In the genomic region with DNA sequence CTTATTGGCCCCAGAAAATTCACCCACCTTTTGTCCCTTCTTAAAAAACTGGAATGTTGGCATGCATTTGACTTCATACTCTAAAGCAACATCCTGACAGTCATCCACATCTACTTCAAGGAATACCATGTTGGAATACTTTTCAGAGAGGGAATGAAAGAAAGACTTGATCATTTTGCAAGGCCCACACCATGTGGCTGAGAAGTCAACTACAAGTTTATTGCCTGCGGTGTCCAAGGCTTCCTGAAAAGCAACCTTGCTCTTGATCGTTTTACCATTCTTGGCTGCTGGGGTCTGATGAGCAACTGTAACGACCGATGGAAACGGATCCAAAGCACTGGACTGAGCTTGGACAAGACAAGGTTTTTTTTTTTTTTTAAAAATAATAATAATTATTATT, we compare ENCODE assay signal across 23 cellular contexts. TPM values are rescaled to one million over a fixed set of nuclear protein-coding genes. Genes with fewer than 3 reads are reported as not detected.
DNase-seq lines count a peak whose midpoint lies in the region; ATAC-seq, FAIRE-seq and TF ChIP-seq lines count a peak whose summit lies in the region.
"Had no signal": no experiment of that assay in that cellular context is flagged by ENCODE, and none has a peak within 500 bp of the region (broad histone marks: within the 10 kb centered on the region; RNA-seq: fewer than 3 reads in every experiment).

No MANE protein-coding gene starts in this region.

- H3K36me3 ChIP-seq in HepG2 (replicated peaks in 1 of 2; ENCODE audit: control insufficient read depth in 1 of 2, insufficient read depth in 2 of 2, low read length in 2 of 2) (no peaks in the 10 kb centered on the region), right lobe of liver (no peaks in the 10 kb centered on the region), endodermal cell (ENCODE audit: control insufficient read depth, insufficient read depth, low read length) (peaks cover 8% of the 10 kb centered on the region), trophoblast cell (ENCODE audit: control insufficient read depth in 1 of 2, insufficient read depth in 2 of 2, low read length in 2 of 2) (peaks cover 2 to 5% of the 10 kb centered on the region in 2 experiments), stomach (no peaks in the 10 kb centered on the region)
- H3K36me3 ChIP-seq: BE2C, HAP-1 had no signal

- peaks cover 29% of the 10 kb centered on the region for H3K4me1 Mint-ChIP-seq in endodermal cell

- no peak for TF ChIP-seq RAD21 in HepG2 (CRISPR knock-in tag; IDR thresholded peaks at IDR 0.05)

- DNase-seq in HepG2 (ENCODE audit: low spot score): no peak
- DNase-seq in right lobe of liver: no peak
- DNase-seq in endodermal cell: no peak
- DNase-seq in trophoblast cell: peak; percentile 59
- DNase-seq in SKM-1 (lab: John Stamatoyannopoulos, UW; ENCODE audit: unreplicated experiment): no peak
- no peak for DNase-seq in stomach
- DNase-seq: ACHN; AML-193; BE2C; Calu3; CD4-positive, alpha-beta memory T cell; COR-L47; DMS53; DMS79 treated with DMSO at 0.1 percent for 48 hours; GF-D8 had no signal

- intact Hi-C loops in HepG2 (cut with micrococcal nuclease; ENCODE audit: unreplicated experiment): no loop called here
- intact Hi-C loops in right lobe of liver (cut with DNase I): no loop called here
- intact Hi-C loops in stomach (cut with DNase I; ENCODE audit: low total_unique reads): no loop called here

- H2BK120ac ChIP-seq in trophoblast cell (ENCODE audit: insufficient read depth, low read length, poor library complexity): no peak overlapping the region

- H3K27ac ChIP-seq in HepG2 (ENCODE audit: extremely low read length, insufficient read depth, low read length): no peak overlapping the region
- H3K27ac ChIP-seq in right lobe of liver: no peak overlapping the region
- no peak overlapping the region for H3K27ac ChIP-seq in endodermal cell (ENCODE audit: low read depth, low read length)
- H3K27ac ChIP-seq in trophoblast cell (ENCODE audit: low read depth, low read length): no peak overlapping the region
- no peak overlapping the region for H3K27ac ChIP-seq in stomach
- H3K27ac ChIP-seq: 22Rv1; A549; BLaER1 treated with 17β-estradiol and CSF1 and Interleukin-3, amounts not matched to agents 10 nM and 100 nM had no signal

- no peaks in the 10 kb centered on the region for H4K20me1 ChIP-seq in HepG2 (ENCODE audit: insufficient read depth, low read length)

- no peaks in the 10 kb centered on the region for H3K9me3 Mint-ChIP-seq in endodermal cell
- H3K9me3 Mint-ChIP-seq: GM23338 had no signal

- no peak overlapping the region for H4K12ac ChIP-seq in trophoblast cell (ENCODE audit: low read depth, low read length)

- in situ Hi-C loops in HepG2 (cut with HindIII; ENCODE audit: extremely low pct_ligation_motif_present, low pct_unique_long_range_greater_than_20kb): no loop called here

- TF ChIP-seq CTCF in HepG2 (CRISPR knock-in tag; IDR thresholded peaks at IDR 0.05) (no peak), right lobe of liver (IDR thresholded peaks at IDR 0.05) (no peak), endodermal cell (conservative IDR thresholded peaks at IDR 0.05) (peak; percentile 26), stomach (IDR thresholded peaks at IDR 0.05) (no peak)

- H3K4me1 ChIP-seq in HepG2 (ENCODE audit: insufficient read depth, low read length) (peaks cover 34% of the 10 kb centered on the region), right lobe of liver (peaks cover 0 to 31% (median 11%) of the 10 kb centered on the region in 4 donors), endodermal cell (ENCODE audit: control insufficient read depth, insufficient read depth, low read length) (peaks cover 9% of the 10 kb centered on the region), trophoblast cell (ENCODE audit: control insufficient read depth in 1 of 2, insufficient read depth in 2 of 2, low read length in 2 of 2) (no peaks in the 10 kb centered on the region), stomach (peaks cover 18 to 75% (median 36%) of the 10 kb centered on the region in 4 donors)
- H3K4me1 ChIP-seq: HAP-1 had no signal

- TF ChIP-seq POLR2A in HepG2 (IDR thresholded peaks at IDR 0.05; ENCODE audit: insufficient read depth in 1 of 2, low read depth in 2 of 2, low read length in 2 of 2) (no peak), right lobe of liver (IDR thresholded peaks at IDR 0.05) (no peak), stomach (IDR thresholded peaks at IDR 0.05) (no peak)

- H2BK12ac ChIP-seq in trophoblast cell (ENCODE audit: low read length): no peak overlapping the region

- CTCF ChIA-PET in HepG2 (lab: Yijun Ruan, JAX; ENCODE audit: low intra/inter-chr PET ratio, low total read pairs): no interaction called here

- FAIRE-seq in HepG2 (lab: Jason Lieb, UNC): peak; percentile 23
- FAIRE-seq: A549, GM12892 had no signal

- no peak overlapping the region for H3K14ac ChIP-seq in trophoblast cell (ENCODE audit: low read length)

- no peaks in the 10 kb centered on the region for H3K79me1 ChIP-seq in trophoblast cell (ENCODE audit: low read length)

- H3K36me3 Mint-ChIP-seq in endodermal cell (ENCODE audit: low read depth): no peaks in the 10 kb centered on the region
- H3K36me3 Mint-ChIP-seq: CD14-positive monocyte had no signal

- H3K27me3 Mint-ChIP-seq in endodermal cell (ENCODE audit: insufficient read depth): no peaks in the 10 kb centered on the region
- H3K27me3 Mint-ChIP-seq: CD4-positive, alpha-beta memory T cell had no signal

- H3K4ac ChIP-seq in trophoblast cell (ENCODE audit: low read depth, low read length): no peak overlapping the region

- POLR2A ChIA-PET in HepG2 (lab: Yijun Ruan, JAX): no interaction called here

- H3K79me2 ChIP-seq in HepG2 (ENCODE audit: insufficient read depth, low read length) (peaks cover 24% of the 10 kb centered on the region), trophoblast cell (ENCODE audit: control insufficient read depth, insufficient read depth, low read length, poor library complexity) (peaks cover 2% of the 10 kb centered on the region)

- H3K23ac ChIP-seq in trophoblast cell (ENCODE audit: low read length): no peak overlapping the region

- no peak overlapping the region for H2AK5ac ChIP-seq in trophoblast cell (ENCODE audit: low read length)

- TF ChIP-seq EP300 in HepG2 (IDR thresholded peaks at IDR 0.05; ENCODE audit: low read depth in 2 of 2, low read length in 2 of 2) (no peak), HepG2 (CRISPR knock-in tag; IDR thresholded peaks at IDR 0.05; ENCODE audit: borderline replicate concordance) (no peak), stomach (IDR thresholded peaks at IDR 0.05) (no peak)

- H3K27me3 ChIP-seq in HepG2 (ENCODE audit: control insufficient read depth in 1 of 2, insufficient read depth in 2 of 2, low read length in 2 of 2) (no peaks in the 10 kb centered on the region; a peak in 1 of 5 replicates), right lobe of liver (no peaks in the 10 kb centered on the region), endodermal cell (ENCODE audit: control insufficient read depth, insufficient read depth, low read length, poor library complexity, severe bottlenecking) (no peaks in the 10 kb centered on the region), trophoblast cell (ENCODE audit: insufficient read depth, low read length) (no peaks in the 10 kb centered on the region), stomach (no peaks in the 10 kb centered on the region)
- H3K27me3 ChIP-seq: BE2C; BLaER1 treated with 17β-estradiol and CSF1 and Interleukin-3, amounts not matched to agents 10 nM and 100 nM had no signal

- no peak overlapping the region for H3K27ac Mint-ChIP-seq in endodermal cell
- H3K27ac Mint-ChIP-seq: GM23338 had no signal

- H3K4me3 ChIP-seq in HepG2 (replicated peaks in 1 of 3; ENCODE audit: insufficient read depth in 1 of 3, low read depth in 2 of 3, low read length in 3 of 3) (no peak overlapping the region), right lobe of liver (no peak overlapping the region), endodermal cell (ENCODE audit: low read length) (no peak overlapping the region), trophoblast cell (ENCODE audit: low read depth, low read length) (no peak overlapping the region), stomach (no peak overlapping the region)
- H3K4me3 ChIP-seq: A549; BLaER1 treated with 17β-estradiol and CSF1 and Interleukin-3, amounts not matched to agents 10 nM and 100 nM; GM23338; HAP-1 had no signal

- no peak overlapping the region for H4K91ac ChIP-seq in trophoblast cell (ENCODE audit: low read depth, low read length)

- H4K8ac ChIP-seq in trophoblast cell (ENCODE audit: low read depth, low read length): no peak overlapping the region

- H3K18ac ChIP-seq in trophoblast cell (ENCODE audit: low read length): no peak overlapping the region

- no peaks in the 10 kb centered on the region for H3K9me3 ChIP-seq in HepG2 (ENCODE audit: low read length)
- no peaks in the 10 kb centered on the region for H3K9me3 ChIP-seq in right lobe of liver
- no peaks in the 10 kb centered on the region for H3K9me3 ChIP-seq in endodermal cell (ENCODE audit: control insufficient read depth, low read length)
- H3K9me3 ChIP-seq in trophoblast cell (ENCODE audit: insufficient read depth, low read depth, low read length): no peaks in the 10 kb centered on the region
- H3K9me3 ChIP-seq in stomach: no peaks in the 10 kb centered on the region
- H3K9me3 ChIP-seq: A549, BE2C, HAP-1 had no signal

- ATAC-seq in HepG2 (no peak), right lobe of liver (no peak), GM19397 (IDR thresholded peaks at IDR 0.05; ENCODE audit: unreplicated experiment) (no peak)
- ATAC-seq: A549, GM23338 had no signal

- no TSS peak for BruUV-seq in HepG2 (replicated peaks; lab: Mats Ljungman, UMichigan)

- H3K4me3 Mint-ChIP-seq in endodermal cell: no peak overlapping the region
- H3K4me3 Mint-ChIP-seq: CD4-positive, alpha-beta memory T cell; GM23338 had no signal

- H2AFZ ChIP-seq in HepG2 (ENCODE audit: low read length) (no peak overlapping the region), trophoblast cell (ENCODE audit: insufficient read depth, low read length, poor library complexity) (no peak overlapping the region)
- H2AFZ ChIP-seq: GM23338 had no signal

- H3K9ac ChIP-seq in HepG2 (ENCODE audit: insufficient read depth, low read depth, low read length) (no peak overlapping the region), endodermal cell (ENCODE audit: extremely low read depth, low read length, poor library complexity, severe bottlenecking) (no peak overlapping the region), trophoblast cell (ENCODE audit: low read length) (no peak overlapping the region)
- H3K9ac ChIP-seq: BLaER1 treated with 17β-estradiol and CSF1 and Interleukin-3, amounts not matched to agents 10 nM and 100 nM had no signal

- H3K4me2 ChIP-seq in HepG2 (ENCODE audit: low read depth, low read length) (no peak overlapping the region), trophoblast cell (ENCODE audit: low read length) (no peak overlapping the region)
- H3K4me2 ChIP-seq: A549; BLaER1 treated with 17β-estradiol and CSF1 and Interleukin-3, amounts not matched to agents 10 nM and 100 nM; GM23338 had no signal

- no peak overlapping the region for H2BK5ac ChIP-seq in trophoblast cell (ENCODE audit: low read depth, low read length, poor library complexity)

- WGBS in HepG2 (ENCODE audit: low lambda C conversion rate): 96% methylated on average over 5 of the region's 5 CpGs
- WGBS in right lobe of liver (ENCODE audit: insufficient coverage, low coverage, low lambda C conversion rate, missing lambda C conversion rate): 98% methylated on average over 4 of the region's 5 CpGs
- 95 to 100% methylated on average over 1 to 5 of the region's 5 CpGs for WGBS in endodermal cell (ENCODE audit: insufficient coverage in 1 of 2, insufficient read length in 1 of 2), 2 experiments
- WGBS in trophoblast cell (ENCODE audit: extremely low coverage, insufficient coverage, insufficient read length): no CpG with 5 or more reads among the region's 5 CpGs
- WGBS in stomach, 5 donors: 96 to 98% (median 97%) methylated on average over 5 of the region's 5 CpGs

RNA-seq across cellular contexts. Expression of a gene that starts 9.3 kb away (rescaled TPM):
- total RNA-seq in HepG2 (2016; rRNA removed; fragmentation: Illumina TruSeq; extraction: Trizol) (47.3 and 87.4 TPM in 2 replicates), right lobe of liver (100 to 1,000 TPM in 1 of 6 experiments, 10 to 100 TPM in 5; 33.4 to 116 (median 41.8) TPM), endodermal cell (100 to 1,000 TPM; 102 to 116 TPM), stomach (100 to 1,000 TPM in 3 of 5 donors, 10 to 100 TPM in 2; 29.0 to 298 (median 201) TPM)
- 10.8 TPM in 2 replicates for total RNA-seq in HepG2 (2016; cell fraction: cytosol; rRNA removed; fragmentation: Illumina TruSeq; extraction: Trizol; ENCODE audit: low read depth)
- total RNA-seq in HepG2 (2016; cell fraction: insoluble cytoplasmic fraction; rRNA removed; fragmentation: Illumina TruSeq; extraction: Trizol): 49.8 and 80.6 TPM in 2 replicates
- total RNA-seq in HepG2 (2016; cell fraction: membrane; rRNA removed; fragmentation: Illumina TruSeq; extraction: Trizol): 19.7 and 19.9 TPM in 2 replicates
- total RNA-seq in HepG2 (2016; cell fraction: nucleus; rRNA removed; fragmentation: Illumina TruSeq; extraction: Trizol): 41.4 and 41.7 TPM in 2 replicates
- polyA plus RNA-seq in HepG2 (2011; rRNA removed) (19.8 and 28.9 TPM in 2 replicates), stomach (10 to 100 TPM in 2 of 3 donors, 1 to 10 TPM in 1; 9.3 to 45.8 (median 43.3) TPM)
- polyA plus RNA-seq in HepG2 (2011; cell fraction: cytosol; rRNA removed): 13.4 and 18.3 TPM in 2 replicates
- 6.3 and 10.6 TPM in 2 replicates for polyA plus RNA-seq in HepG2 (2011; cell fraction: nucleus; rRNA removed)
- polyA plus RNA-seq in HepG2 (2012): 17.3 and 20.0 TPM in 2 replicates
- polyA plus RNA-seq in HepG2 (2016; cell fraction: cytosol; fragmentation: Illumina TruSeq; extraction: Trizol; ENCODE audit: low read depth): 1.9 and 2.0 TPM in 2 replicates
- 70.5 and 72.1 TPM in 2 replicates for polyA plus RNA-seq in HepG2 (2016; cell fraction: insoluble cytoplasmic fraction; fragmentation: Illumina TruSeq; extraction: Trizol; ENCODE audit: low read depth)
- polyA plus RNA-seq in HepG2 (2016; cell fraction: membrane; fragmentation: Illumina TruSeq; extraction: Trizol; ENCODE audit: low read depth): 6.4 and 8.0 TPM in 2 replicates
- 29.0 and 42.3 TPM in 2 replicates for polyA plus RNA-seq in HepG2 (2016; cell fraction: nucleus; fragmentation: Illumina TruSeq; extraction: Trizol; ENCODE audit: insufficient read depth, low read depth)
- polyA minus RNA-seq in HepG2 (2011; rRNA and poly(A)+ RNA removed; ENCODE audit: low replicate concordance): 5.8 and 22.8 TPM in 2 replicates
- polyA minus RNA-seq in HepG2 (2011; cell fraction: cytosol; rRNA and poly(A)+ RNA removed): 26.1 and 31.4 TPM in 2 replicates
- polyA minus RNA-seq in HepG2 (2011; cell fraction: nucleus; rRNA and poly(A)+ RNA removed): 51.4 and 52.1 TPM in 2 replicates
- polyA plus RNA-seq in endodermal cell (2013, experiment 1 of 2): 130 TPM
- 129 TPM for polyA plus RNA-seq in endodermal cell (2013, experiment 2 of 2)
- 151 and 154 TPM in 2 replicates for polyA plus RNA-seq in trophoblast cell (2013)

Comparison
In these comparisons a context has a peak if more than half of its experiments do, and no peak if none do; other contexts are left out.
1. DNase-seq: peak in trophoblast cell (2 of 2); none in HepG2 (single experiment), right lobe of liver (0 of 3), endodermal cell (single experiment), SKM-1 (single experiment) and stomach (single experiment).